1 cellular context compared by ENCODE assay signal in genomic region chr1:110961902-110962301, GRCh38.
TF ChIP-seq lines count a peak whose summit lies in the region.

No MANE protein-coding gene starts in this region.

TF ChIP-seq in GM23338, 12 proteins besides CTCF, POLR2A, EP300 and RAD21 (continued from another document):
- TF ChIP-seq ZNF462 (CRISPR knock-in tag; IDR thresholded peaks at IDR 0.05) (no peak), EZH2phosphoT487 (IDR thresholded peaks at IDR 0.05; ENCODE audit: unreplicated experiment) (no peak), ETS1 (IDR thresholded peaks at IDR 0.05) (no peak), STAT1 (IDR thresholded peaks at IDR 0.05; ENCODE audit: unreplicated experiment) (no peak), ZNF114 (CRISPR knock-in tag; IDR thresholded peaks at IDR 0.05) (no peak), CREB1 (CRISPR knock-in tag; IDR thresholded peaks at IDR 0.05; ENCODE audit: low read depth) (no peak), EZH2 (IDR thresholded peaks at IDR 0.05; ENCODE audit: low read depth, unreplicated experiment) (no peak), JUNB (IDR thresholded peaks at IDR 0.05; ENCODE audit: unreplicated experiment) (no peak), NANOG (IDR thresholded peaks at IDR 0.05; ENCODE audit: borderline replicate concordance) (no peak), POLR2AphosphoS5 (IDR thresholded peaks at IDR 0.05; ENCODE audit: low read depth) (no peak), REST (IDR thresholded peaks at IDR 0.05; ENCODE audit: unreplicated experiment) (no peak)
